8 cellular contexts compared by ENCODE assay signal in the genomic region with DNA sequence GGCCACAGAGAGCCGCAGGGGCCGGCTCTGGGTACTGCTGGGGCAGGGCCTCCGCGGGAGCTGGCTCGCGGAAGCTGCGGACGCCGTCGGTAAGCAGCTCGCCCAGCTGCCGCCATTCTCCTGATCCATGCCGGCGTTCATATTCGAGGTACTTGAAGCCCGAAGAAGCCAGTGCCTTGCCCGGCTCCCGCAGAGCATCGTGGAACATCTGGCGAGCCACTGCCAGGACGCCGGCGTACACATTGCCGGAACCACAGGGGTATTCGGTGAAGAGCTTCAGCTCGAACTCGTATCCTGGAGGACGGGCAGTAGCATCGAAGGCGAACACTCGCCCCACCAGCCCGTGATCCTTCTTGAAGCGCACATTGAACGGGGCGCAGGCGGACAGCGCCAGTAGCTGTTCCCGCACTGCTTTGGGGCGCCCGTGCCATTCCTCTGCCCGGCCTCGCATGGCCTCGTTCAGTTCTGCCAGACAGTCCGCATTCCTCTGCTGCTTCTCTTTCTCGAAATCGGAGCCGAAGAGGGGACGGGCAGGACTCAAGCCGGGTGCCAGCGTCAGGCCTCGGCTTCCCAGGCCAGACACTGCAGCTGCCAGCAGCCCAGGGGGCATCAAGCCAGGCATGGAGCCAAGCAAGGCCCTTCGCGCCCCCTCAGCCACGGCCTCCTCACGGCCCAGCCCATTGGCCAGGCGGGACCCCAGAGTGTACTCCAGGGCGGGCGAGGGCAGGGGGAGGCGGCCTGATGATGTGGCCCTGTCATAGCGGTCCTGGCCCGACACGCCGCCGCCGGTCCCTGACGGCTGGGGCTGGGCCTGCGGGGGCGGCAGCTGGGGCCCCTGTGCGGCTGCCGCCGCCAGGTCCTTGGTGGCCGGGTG. TPM values are rescaled to one million over a fixed set of nuclear protein-coding genes. Genes with fewer than 3 reads are reported as not detected.
DNase-seq lines count a peak whose midpoint lies in the region; ATAC-seq and TF ChIP-seq lines count a peak whose summit lies in the region.

No MANE protein-coding gene starts in this region.

- peak; percentile 47 for DNase-seq in BE2C
- DNase-seq in T-helper 17 cell: no peak
- DNase-seq in esophagus squamous epithelium (lab: John Stamatoyannopoulos, UW): no peak
- DNase-seq in psoas muscle: peak in 1 of 2 donors; percentile 62
- no peak for DNase-seq in NCI-H2107 treated with DMSO at 0.1 percent for 48 hours (lab: John Stamatoyannopoulos, UW; ENCODE audit: unreplicated experiment)
- DNase-seq in SK-N-DZ (ENCODE audit: low spot score): no peak

- H3K4me3 ChIP-seq in BE2C (ENCODE audit: low read depth, low read length): peak overlapping the region; percentile 57
- H3K4me3 ChIP-seq in esophagus squamous epithelium: peak overlapping the region; percentile 62 to 79 (median 71)
- H3K4me3 ChIP-seq in psoas muscle: peak overlapping the region; percentile 87

- 76 to 93% methylated on average over 9 to 16 of the region's 72 CpGs for WGBS in esophagus squamous epithelium, 2 donors
- WGBS in psoas muscle, 3 donors: 46 to 51% (median 49%) methylated on average over 66 to 72 of the region's 72 CpGs

- peak overlapping the region; percentile 62 for H3K4me3 Mint-ChIP-seq in T-helper 17 cell

- H3K4me1 Mint-ChIP-seq in T-helper 17 cell: peaks cover 25% of the 10 kb centered on the region

- ATAC-seq in GM19023 (IDR thresholded peaks at IDR 0.05; ENCODE audit: unreplicated experiment) (peak; percentile 4), T-helper 17 cell (no peak), psoas muscle (no peak), HG03095 (IDR thresholded peaks at IDR 0.05; ENCODE audit: unreplicated experiment) (no peak)

- no peak for TF ChIP-seq POLR2A in esophagus squamous epithelium (IDR thresholded peaks at IDR 0.05)

- intact Hi-C loops in esophagus squamous epithelium (cut with DNase I) (no loop called here), psoas muscle (cut with DNase I) (loop anchor here (2.0 to 5.0 kb wide), 2 partner anchors 20 to 112 kb away; a partner anchor contains a TSS)

- H3K27ac Mint-ChIP-seq in T-helper 17 cell: no peak overlapping the region

- H3K36me3 ChIP-seq in BE2C (peaks cover 8% of the 10 kb centered on the region), esophagus squamous epithelium (peaks cover 0 to 12% (median 0%) of the 10 kb centered on the region in 3 donors), psoas muscle (ENCODE audit: insufficient read depth in 1 of 2, low read depth in 1 of 2) (peaks cover 0 to 23% of the 10 kb centered on the region in 2 donors)

- H3K27me3 Mint-ChIP-seq in T-helper 17 cell: no peaks in the 10 kb centered on the region

- H3K4me1 ChIP-seq in BE2C (no peaks in the 10 kb centered on the region), esophagus squamous epithelium (peaks cover 27 to 58% (median 35%) of the 10 kb centered on the region in 3 donors), psoas muscle (peaks cover 29% of the 10 kb centered on the region)

- no peaks in the 10 kb centered on the region for H3K27me3 ChIP-seq in BE2C
- no peaks in the 10 kb centered on the region for H3K27me3 ChIP-seq in esophagus squamous epithelium
- no peaks in the 10 kb centered on the region for H3K27me3 ChIP-seq in psoas muscle (ENCODE audit: insufficient read depth in 3 of 3, low read length in 2 of 3)

- H3K27ac ChIP-seq in esophagus squamous epithelium: peak overlapping the region; percentile 89 to 96 (median 96)
- peak overlapping the region; percentile 86 for H3K27ac ChIP-seq in psoas muscle

- no peaks in the 10 kb centered on the region for H3K9me3 ChIP-seq in BE2C
- H3K9me3 ChIP-seq in T-helper 17 cell (ENCODE audit: control insufficient read depth, low read length, poor library complexity, severe bottlenecking): no peaks in the 10 kb centered on the region
- no peaks in the 10 kb centered on the region for H3K9me3 ChIP-seq in esophagus squamous epithelium
- H3K9me3 ChIP-seq in psoas muscle: no peaks in the 10 kb centered on the region

- TF ChIP-seq CTCF in BE2C (IDR thresholded peaks at IDR 0.05; ENCODE audit: low read depth, low read length) (no peak), esophagus squamous epithelium (IDR thresholded peaks at IDR 0.05) (no peak), psoas muscle (IDR thresholded peaks at IDR 0.05) (no peak)

- peaks cover 3% of the 10 kb centered on the region for H3K36me3 Mint-ChIP-seq in T-helper 17 cell (ENCODE audit: low read depth)

RNA-seq across cellular contexts. Expression of a gene that starts 1.0 kb away (rescaled TPM):
- 65.5 TPM for polyA plus RNA-seq in BE2C (2012; ENCODE audit: insufficient read depth, insufficient read length, low read depth)
- total RNA-seq in T-helper 17 cell: 10 to 100 TPM; 16.0 to 18.7 TPM
- 10 to 100 TPM; 14.6 to 22.4 (median 20.0) TPM for total RNA-seq in esophagus squamous epithelium
- total RNA-seq in psoas muscle: 10 to 100 TPM; 16.2 to 25.4 (median 21.1) TPM
- 10 to 100 TPM; 12.6 to 17.6 (median 14.2) TPM for polyA plus RNA-seq in psoas muscle
- 17.9 and 24.2 TPM in 2 replicates for polyA plus RNA-seq in SK-N-DZ (2014; cell fraction: cytosol; rRNA removed)
- polyA plus RNA-seq in SK-N-DZ (2014; cell fraction: nucleus; rRNA removed): 11.2 and 14.6 TPM in 2 replicates

RNA-seq across cellular contexts. Expression of a gene that starts 17.5 kb away (rescaled TPM):
- polyA plus RNA-seq in BE2C (2012; ENCODE audit: insufficient read depth, insufficient read length, low read depth): 12.4 TPM
- total RNA-seq in T-helper 17 cell: 1 to 10 TPM; 7.1 to 7.5 TPM
- 1 to 10 TPM; 2.3 to 5.7 (median 4.2) TPM for total RNA-seq in esophagus squamous epithelium
- 10 to 100 TPM; 11.3 to 14.8 (median 13.1) TPM for total RNA-seq in psoas muscle
- polyA plus RNA-seq in psoas muscle: 10 to 100 TPM; 10.6 to 20.7 (median 11.0) TPM
- 0.79 and 1.1 TPM in 2 replicates for polyA plus RNA-seq in SK-N-DZ (2014; cell fraction: cytosol; rRNA removed)
- polyA plus RNA-seq in SK-N-DZ (2014; cell fraction: nucleus; rRNA removed): 0.52 and 0.67 TPM in 2 replicates

RNA-seq across cellular contexts. Expression of a gene that starts 20.8 kb away (rescaled TPM):
- polyA plus RNA-seq in BE2C (2012; ENCODE audit: insufficient read depth, insufficient read length, low read depth): not detected
- total RNA-seq in T-helper 17 cell (not detected), esophagus squamous epithelium (under 1 TPM in 1 of 4 donors, not detected in 3; 0.18 TPM), psoas muscle (not detected)
- polyA plus RNA-seq in psoas muscle: under 1 TPM; 0.05 to 0.35 (median 0.23) TPM
- 0.38 and 0.67 TPM in 2 replicates for polyA plus RNA-seq in SK-N-DZ (2014; cell fraction: cytosol; rRNA removed)
- polyA plus RNA-seq in SK-N-DZ (2014; cell fraction: nucleus; rRNA removed): not detected in 2 replicates

RNA-seq across cellular contexts. Expression of a gene that starts 22.0 kb away (rescaled TPM):
- polyA plus RNA-seq in BE2C (2012; ENCODE audit: insufficient read depth, insufficient read length, low read depth): 49.4 TPM
- total RNA-seq in T-helper 17 cell: 10 to 100 TPM; 75.5 to 81.6 TPM
- 10 to 100 TPM; 28.4 to 36.6 (median 31.6) TPM for total RNA-seq in esophagus squamous epithelium
- total RNA-seq in psoas muscle: 10 to 100 TPM; 47.6 to 80.3 (median 56.8) TPM
- polyA plus RNA-seq in psoas muscle: 10 to 100 TPM; 27.6 to 37.3 (median 36.6) TPM
- 26.2 and 27.7 TPM in 2 replicates for polyA plus RNA-seq in SK-N-DZ (2014; cell fraction: cytosol; rRNA removed)
- polyA plus RNA-seq in SK-N-DZ (2014; cell fraction: nucleus; rRNA removed): 52.1 and 58.3 TPM in 2 replicates

RNA-seq across cellular contexts. Expression of a gene that starts 29.7 kb away (rescaled TPM):
- polyA plus RNA-seq in BE2C (2012; ENCODE audit: insufficient read depth, insufficient read length, low read depth): not detected
- total RNA-seq in T-helper 17 cell (not detected), esophagus squamous epithelium (not detected), psoas muscle (not detected)
- polyA plus RNA-seq in psoas muscle: not detected
- not detected in 2 replicates for polyA plus RNA-seq in SK-N-DZ (2014; cell fraction: cytosol; rRNA removed)
- not detected in 2 replicates for polyA plus RNA-seq in SK-N-DZ (2014; cell fraction: nucleus; rRNA removed)
